Comparison of ENCODE assay signal across 1 cellular context in genomic region chr19:51960621-51961233, GRCh38.
TF ChIP-seq lines count a peak whose summit lies in the region.
"Not testable (repeated sequence)": the region's sequence is repeated elsewhere in the genome, so short reads cannot be mapped to it uniquely, and the experiment has no call there.

No MANE protein-coding gene starts in this region.

TF ChIP-seq in K562, 482 proteins besides CTCF, POLR2A, EP300 and RAD21 (continued from another document):
- TF ChIP-seq, protein P1, sequence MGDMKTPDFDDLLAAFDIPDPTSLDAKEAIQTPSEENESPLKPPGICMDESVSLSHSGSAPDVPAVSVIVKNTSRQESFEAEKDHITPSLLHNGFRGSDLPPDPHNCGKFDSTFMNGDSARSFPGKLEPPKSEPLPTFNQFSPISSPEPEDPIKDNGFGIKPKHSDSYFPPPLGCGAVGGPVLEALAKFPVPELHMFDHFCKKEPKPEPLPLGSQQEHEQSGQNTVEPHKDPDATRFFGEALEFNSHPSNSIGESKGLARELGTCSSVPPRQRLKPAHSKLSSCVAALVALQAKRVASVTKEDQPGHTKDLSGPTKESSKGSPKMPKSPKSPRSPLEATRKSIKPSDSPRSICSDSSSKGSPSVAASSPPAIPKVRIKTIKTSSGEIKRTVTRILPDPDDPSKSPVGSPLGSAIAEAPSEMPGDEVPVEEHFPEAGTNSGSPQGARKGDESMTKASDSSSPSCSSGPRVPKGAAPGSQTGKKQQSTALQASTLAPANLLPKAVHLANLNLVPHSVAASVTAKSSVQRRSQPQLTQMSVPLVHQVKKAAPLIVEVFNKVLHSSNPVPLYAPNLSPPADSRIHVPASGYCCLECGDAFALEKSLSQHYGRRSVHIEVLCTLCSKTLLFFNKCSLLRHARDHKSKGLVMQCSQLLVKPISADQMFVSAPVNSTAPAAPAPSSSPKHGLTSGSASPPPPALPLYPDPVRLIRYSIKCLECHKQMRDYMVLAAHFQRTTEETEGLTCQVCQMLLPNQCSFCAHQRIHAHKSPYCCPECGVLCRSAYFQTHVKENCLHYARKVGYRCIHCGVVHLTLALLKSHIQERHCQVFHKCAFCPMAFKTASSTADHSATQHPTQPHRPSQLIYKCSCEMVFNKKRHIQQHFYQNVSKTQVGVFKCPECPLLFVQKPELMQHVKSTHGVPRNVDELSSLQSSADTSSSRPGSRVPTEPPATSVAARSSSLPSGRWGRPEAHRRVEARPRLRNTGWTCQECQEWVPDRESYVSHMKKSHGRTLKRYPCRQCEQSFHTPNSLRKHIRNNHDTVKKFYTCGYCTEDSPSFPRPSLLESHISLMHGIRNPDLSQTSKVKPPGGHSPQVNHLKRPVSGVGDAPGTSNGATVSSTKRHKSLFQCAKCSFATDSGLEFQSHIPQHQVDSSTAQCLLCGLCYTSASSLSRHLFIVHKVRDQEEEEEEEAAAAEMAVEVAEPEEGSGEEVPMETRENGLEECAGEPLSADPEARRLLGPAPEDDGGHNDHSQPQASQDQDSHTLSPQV (IDR thresholded peaks at IDR 0.05), result peak; percentile 89
- TF ChIP-seq CBFA2T3 (IDR thresholded peaks at IDR 0.05) (peak; percentile 83), NFIC (IDR thresholded peaks at IDR 0.05) (peak; percentile 33; the same call in 1 of the 2 replicates), NCOR1 (IDR thresholded peaks at IDR 0.05) (peak; percentile 73), ESRRA (IDR thresholded peaks at IDR 0.05; ENCODE audit: borderline replicate concordance, low read depth) (0 out of 2 replicates have a peak, but pooled peaks have one; percentile 45), LEF1 (IDR thresholded peaks at IDR 0.05) (peak; percentile 64; the same call in 1 of the 2 replicates), SPI1 (IDR thresholded peaks at IDR 0.05; ENCODE audit: borderline replicate concordance, low read depth, low read length) (peak; percentile 78; the same call in 1 of the 2 replicates), TBL1XR1 (IDR thresholded peaks at IDR 0.05; ENCODE audit: low read length in 2 of 2) (peak in 1 of 2 experiments; percentile 50; a peak in 1 of 4 replicates), TCF3 (CRISPR knock-in tag; IDR thresholded peaks at IDR 0.05) (peak; percentile 87), CTBP1 (IDR thresholded peaks at IDR 0.05; ENCODE audit: borderline replicate concordance) (0 out of 2 replicates have a peak, but pooled peaks have one; percentile 46), POLR2AphosphoS5 (IDR thresholded peaks at IDR 0.05; ENCODE audit: control insufficient read depth, insufficient read depth, low read depth, low read length) (0 out of 2 replicates have a peak, but pooled peaks have one; percentile 26), DMBX1 (CRISPR knock-in tag; IDR thresholded peaks at IDR 0.05; ENCODE audit: borderline replicate concordance) (peak; percentile 87), GATA2 (CRISPR knock-in tag; IDR thresholded peaks at IDR 0.05) (peak; percentile 71), KDM1A (IDR thresholded peaks at IDR 0.05) (peak; percentile 51 to 53; a peak in 3 of 4 replicates), CREB3 (tag; conservative IDR thresholded peaks at IDR 0.05; ENCODE audit: low read depth) (0 out of 2 replicates have a peak, but pooled peaks have one; percentile 37), ZNF175 (CRISPR knock-in tag; IDR thresholded peaks at IDR 0.05; ENCODE audit: low read depth) (peak; percentile 73), ERF (CRISPR knock-in tag; IDR thresholded peaks at IDR 0.05) (0 out of 2 replicates have a peak, but pooled peaks have one; percentile 22), ETV1 (tag; conservative IDR thresholded peaks at IDR 0.05; ENCODE audit: low read depth) (peak; percentile 82), ZFX (CRISPR knock-in tag; IDR thresholded peaks at IDR 0.05) (peak; percentile 64)
- TF ChIP-seq, protein P2, sequence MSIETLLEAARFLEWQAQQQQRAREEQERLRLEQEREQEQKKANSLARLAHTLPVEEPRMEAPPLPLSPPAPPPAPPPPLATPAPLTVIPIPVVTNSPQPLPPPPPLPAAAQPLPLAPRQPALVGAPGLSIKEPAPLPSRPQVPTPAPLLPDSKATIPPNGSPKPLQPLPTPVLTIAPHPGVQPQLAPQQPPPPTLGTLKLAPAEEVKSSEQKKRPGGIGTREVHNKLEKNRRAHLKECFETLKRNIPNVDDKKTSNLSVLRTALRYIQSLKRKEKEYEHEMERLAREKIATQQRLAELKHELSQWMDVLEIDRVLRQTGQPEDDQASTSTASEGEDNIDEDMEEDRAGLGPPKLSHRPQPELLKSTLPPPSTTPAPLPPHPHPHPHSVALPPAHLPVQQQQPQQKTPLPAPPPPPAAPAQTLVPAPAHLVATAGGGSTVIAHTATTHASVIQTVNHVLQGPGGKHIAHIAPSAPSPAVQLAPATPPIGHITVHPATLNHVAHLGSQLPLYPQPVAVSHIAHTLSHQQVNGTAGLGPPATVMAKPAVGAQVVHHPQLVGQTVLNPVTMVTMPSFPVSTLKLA (conservative IDR thresholded peaks at IDR 0.05), result peak in 1 of 2 experiments; percentile 18; a peak in 1 of 4 replicates
- TF ChIP-seq, protein P3, sequence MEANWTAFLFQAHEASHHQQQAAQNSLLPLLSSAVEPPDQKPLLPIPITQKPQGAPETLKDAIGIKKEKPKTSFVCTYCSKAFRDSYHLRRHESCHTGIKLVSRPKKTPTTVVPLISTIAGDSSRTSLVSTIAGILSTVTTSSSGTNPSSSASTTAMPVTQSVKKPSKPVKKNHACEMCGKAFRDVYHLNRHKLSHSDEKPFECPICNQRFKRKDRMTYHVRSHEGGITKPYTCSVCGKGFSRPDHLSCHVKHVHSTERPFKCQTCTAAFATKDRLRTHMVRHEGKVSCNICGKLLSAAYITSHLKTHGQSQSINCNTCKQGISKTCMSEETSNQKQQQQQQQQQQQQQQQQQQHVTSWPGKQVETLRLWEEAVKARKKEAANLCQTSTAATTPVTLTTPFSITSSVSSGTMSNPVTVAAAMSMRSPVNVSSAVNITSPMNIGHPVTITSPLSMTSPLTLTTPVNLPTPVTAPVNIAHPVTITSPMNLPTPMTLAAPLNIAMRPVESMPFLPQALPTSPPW (CRISPR knock-in tag; IDR thresholded peaks at IDR 0.05), result peak; percentile 39
- TF ChIP-seq, protein P4, sequence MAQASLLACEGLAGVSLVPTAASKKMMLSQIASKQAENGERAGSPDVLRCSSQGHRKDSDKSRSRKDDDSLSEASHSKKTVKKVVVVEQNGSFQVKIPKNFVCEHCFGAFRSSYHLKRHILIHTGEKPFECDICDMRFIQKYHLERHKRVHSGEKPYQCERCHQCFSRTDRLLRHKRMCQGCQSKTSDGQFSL (CRISPR knock-in tag; IDR thresholded peaks at IDR 0.05), result not testable (repeated sequence)
- TF ChIP-seq, protein P4 (tag; IDR thresholded peaks at IDR 0.05), result 0 out of 4 replicates have a peak, but pooled peaks of 1 of the 2 experiments have one; percentile 60
